In genomic region chr6:91911945-91912344, GRCh38 we compare ENCODE assay signal across 35 cellular contexts.
"Had no signal": no experiment of that assay in that cellular context is flagged by ENCODE, and none has a peak within 500 bp of the region (broad histone marks: within the 10 kb centered on the region; RNA-seq: fewer than 3 reads in every experiment).

No MANE protein-coding gene starts in this region.

- DNase-seq: Karpas-422, Kasumi-1, KBM-7, KG1, MG63, MM.1S, MV-4-11, NCI-H1048, NCI-H1092, NCI-H1092 treated with DMSO at 0.1 percent for 48 hours, NCI-H1105, NCI-H1105 treated with DMSO at 0.1 percent for 48 hours, NCI-H1417, NCI-H1417 treated with DMSO at 0.1 percent for 48 hours, NCI-H1436, NCI-H1436 treated with DMSO at 0.1 percent for 48 hours, NCI-H146, NCI-H1694, NCI-H1694 treated with DMSO at 0.1 percent for 48 hours, NCI-H187, NCI-H187 treated with DMSO at 0.1 percent for 48 hours, NCI-H1930, NCI-H2029, NCI-H2029 treated with DMSO at 0.1 percent for 48 hours, NCI-H2081, NCI-H2081 treated with DMSO at 0.1 percent for 48 hours, NCI-H2107, NCI-H2171, NCI-H2171 treated with DMSO at 0.1 percent for 48 hours, NCI-H2227 treated with DMSO at 0.1 percent for 48 hours, NCI-H226, NCI-H345, NCI-H446, NCI-H446 treated with DMSO at 0.1 percent for 48 hours had no signal

- H3K27ac ChIP-seq: KMS-11 had no signal

- H3K9me3 ChIP-seq: MG63 had no signal

- H3K4me2 ChIP-seq: KMS-11 had no signal

- H3K36me3 ChIP-seq: MG63 had no signal

- H3K4me3 ChIP-seq: MG63 had no signal

- H3K9ac ChIP-seq: KMS-11 had no signal

- H3K27me3 ChIP-seq: MG63 had no signal
